Comparison of ENCODE assay signal across 8 cellular contexts in the genomic region with DNA sequence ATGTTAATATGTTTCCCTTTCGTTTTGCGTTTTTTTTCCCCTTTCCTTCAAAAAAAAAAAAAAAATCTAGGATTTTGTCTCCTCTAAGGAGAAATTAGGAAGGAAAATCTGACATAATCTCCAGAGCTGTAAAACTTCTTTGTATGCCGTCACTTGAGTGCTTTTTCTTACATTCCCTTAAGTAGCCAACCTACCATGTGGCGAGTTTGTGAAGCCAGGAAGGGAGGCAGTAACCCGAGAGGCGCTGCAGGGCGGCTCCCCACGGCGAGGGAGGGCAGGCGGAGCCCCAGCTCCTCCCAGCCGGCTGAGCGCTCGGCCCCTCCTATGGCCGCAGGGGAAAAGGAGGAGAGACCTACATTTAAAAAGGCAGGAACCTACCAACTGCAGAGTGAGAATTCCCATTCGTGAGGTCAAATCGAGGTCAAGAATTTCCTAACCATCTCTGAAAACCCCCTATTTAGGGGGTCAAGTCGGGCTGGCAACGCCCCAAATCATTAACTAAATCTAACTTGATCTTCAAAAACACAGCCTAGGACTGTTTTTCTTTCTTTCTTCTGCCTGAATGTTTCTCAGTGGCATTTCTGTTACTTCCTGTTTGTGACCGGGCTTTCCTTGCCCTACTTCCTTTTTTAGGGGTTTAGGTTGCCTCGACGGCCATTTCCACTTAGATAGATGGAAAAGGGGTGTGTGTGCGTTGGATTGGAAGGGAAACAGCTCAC.
DNase-seq lines count a peak whose midpoint lies in the region; ATAC-seq lines count a peak whose summit lies in the region.

No MANE protein-coding gene starts in this region.

- DNase-seq in AG20443 (ENCODE audit: low spot score) (peak; percentile 98), NCI-H345 treated with DMSO at 0.1 percent for 48 hours (lab: John Stamatoyannopoulos, UW; ENCODE audit: unreplicated experiment) (peak; percentile 52), kidney tubule cell (ENCODE audit: low spot score) (peak; percentile 97)
- peak; percentile 46 for DNase-seq in activated CD4-positive, alpha-beta T cell treated with anti-CD3 and anti-CD28 coated beads for 1 hour
- peak; percentile 53 to 60 for DNase-seq in stimulated activated CD4-positive, alpha-beta T cell treated with anti-CD3 and anti-CD28 coated beads, Interleukin-15, amount 100 ng/mL, for 48 hours (ENCODE audit: low read depth in 2 of 2)

- H3K27ac ChIP-seq in cingulate gyrus (ENCODE audit: low read depth, low read length): peak overlapping the region; percentile 88

- ATAC-seq in GM19035 (IDR thresholded peaks at IDR 0.05; ENCODE audit: unreplicated experiment): peak; percentile 87
- ATAC-seq in HG03196 (IDR thresholded peaks at IDR 0.05; ENCODE audit: unreplicated experiment): peak; percentile 94

Comparison
In these comparisons a context has a peak if more than half of its experiments do, and no peak if none do; other contexts are left out.
1. Peak in every context shown above with its lines: DNase-seq, ATAC-seq and H3K27ac ChIP-seq.
2. DNase-seq: peak in every context shown above with its lines; median percentile 98 in AG20443; 97 in kidney tubule cell; 56 in stimulated activated CD4-positive, alpha-beta T cell treated with anti-CD3 and anti-CD28 coated beads, Interleukin-15, amount 100 ng/mL, for 48 hours; 52 in NCI-H345 treated with DMSO at 0.1 percent for 48 hours; 46 in activated CD4-positive, alpha-beta T cell treated with anti-CD3 and anti-CD28 coated beads for 1 hour.